ENCODE assay signal across 8 cellular contexts in genomic region chr12:93571854-93572711, GRCh38. TPM values are rescaled to one million over a fixed set of nuclear protein-coding genes. Genes with fewer than 3 reads are reported as not detected.
DNase-seq lines count a peak whose midpoint lies in the region; TF ChIP-seq lines count a peak whose summit lies in the region.

SOCS2 (plus strand) TSS chr12:93572675; CDS start chr12:93572898, 223 bp downstream.

- no peaks in the 10 kb centered on the region for H3K27me3 ChIP-seq in BJ (ENCODE audit: control insufficient read depth, insufficient read depth, low read length)
- no peaks in the 10 kb centered on the region; the same call in 1 of the 2 replicates for H3K27me3 ChIP-seq in H9 (ENCODE audit: insufficient read depth, low read length)
- no peaks in the 10 kb centered on the region for H3K27me3 ChIP-seq in adipocyte (replicated peaks; ENCODE audit: control insufficient read depth, insufficient read depth, low read length)
- no peaks in the 10 kb centered on the region for H3K27me3 ChIP-seq in right atrium auricular region

- CTCF ChIA-PET in BJ (lab: Yijun Ruan, JAX) = interaction anchor here (0.8 to 9.9 kb wide), 6 partner anchors 9 to 530 kb away, joined by 3 to 102 read pairs (median 4); no protein-coding TSS in a partner anchor

- no peak within 1 kb of the TSS for H3K4ac ChIP-seq in H9 (ENCODE audit: low read depth, low read length)

- no peak within 1 kb of the TSS for H3K27ac ChIP-seq in H9 (ENCODE audit: insufficient read length, low read depth, low read length)
- peak within 1 kb of the TSS; percentile 88 to 93 for H3K27ac ChIP-seq in right atrium auricular region

- no peak within 1 kb of the TSS for H2BK5ac ChIP-seq in H9 (ENCODE audit: insufficient read length, low read length)

- no peak within 1 kb of the TSS for H3K23ac ChIP-seq in H9 (ENCODE audit: insufficient read length, low read depth, low read length)

- H4K91ac ChIP-seq in H9 (ENCODE audit: insufficient read length, low read depth, low read length) = no peak within 1 kb of the TSS

- H3K9ac ChIP-seq in H9 (ENCODE audit: extremely low read depth, insufficient read length, low read length) = peak within 1 kb of the TSS; percentile 42
- H3K9ac ChIP-seq in adipocyte (ENCODE audit: low read length) = peak within 1 kb of the TSS; percentile 86

- H3K36me3 Mint-ChIP-seq in H9 (ENCODE audit: insufficient read depth in 1 of 3, low read depth in 3 of 3) = peaks cover 9 to 31% (median 26%) of the 10 kb centered on the region in 3 experiments; a peak in 6 of 7 replicates

- no peak within 1 kb of the TSS for H2AK5ac ChIP-seq in H9 (ENCODE audit: insufficient read length, low read length)

- H3K18ac ChIP-seq in H9 (ENCODE audit: insufficient read length, low read depth, low read length) = no peak within 1 kb of the TSS

- no peak within 1 kb of the TSS for H2AFZ ChIP-seq in H9 (ENCODE audit: low read length)

- no peak for DNase-seq in BJ (ENCODE audit: low read depth)
- peak; percentile 69 for DNase-seq in H9
- peak; percentile 73 for DNase-seq in adipocyte (ENCODE audit: low read depth)
- DNase-seq in right atrium auricular region (ENCODE audit: low spot score) = no peak
- peak; percentile 76 for DNase-seq in retina
- DNase-seq in GM19240 (ENCODE audit: insufficient read length, low spot score) = no peak
- no peak for DNase-seq in SHP77 (lab: John Stamatoyannopoulos, UW)

- no peak within 1 kb of the TSS for H4K5ac ChIP-seq in H9 (ENCODE audit: insufficient read length, low read depth, low read length)

- no peak within 1 kb of the TSS for H2BK15ac ChIP-seq in H9 (ENCODE audit: low read depth, low read length)

- no peak within 1 kb of the TSS for H4K8ac ChIP-seq in H9 (replicated peaks; ENCODE audit: insufficient read length, low read depth, low read length)

- no CpG with 5 or more reads among the region's 71 CpGs for WGBS in H9 (ENCODE audit: extremely low coverage, insufficient read length, low lambda C conversion rate)

- H3K14ac ChIP-seq in H9 (ENCODE audit: insufficient read depth, low read length) = peak within 1 kb of the TSS; percentile 92; the same call in 1 of the 2 replicates

- POLR2A ChIA-PET in BJ (lab: Charles Lee) = no interaction called here

- H3K4me3 ChIP-seq in BJ (ENCODE audit: low read depth, low read length) (peak within 1 kb of the TSS; percentile 93), adipocyte (ENCODE audit: low read length) (peak within 1 kb of the TSS; percentile 92), right atrium auricular region (peak within 1 kb of the TSS; percentile 74 to 79)

- no peaks in the 10 kb centered on the region for H3K79me2 ChIP-seq in H9 (ENCODE audit: insufficient read depth, low read length)

- H3K36me3 ChIP-seq in BJ (ENCODE audit: control insufficient read depth, insufficient read depth, low read length) (peaks cover 5% of the 10 kb centered on the region; the same call in 1 of the 2 replicates), adipocyte (ENCODE audit: control insufficient read depth, insufficient read depth, low read length, severe bottlenecking) (no peaks in the 10 kb centered on the region), right atrium auricular region (peaks cover 11% of the 10 kb centered on the region)

- H3K4me3 Mint-ChIP-seq in H9 = peak within 1 kb of the TSS; percentile 89 to 97

- no peak for TF ChIP-seq CTCF in BJ (IDR thresholded peaks at IDR 0.05; ENCODE audit: insufficient read depth, low read depth, low read length)
- TF ChIP-seq CTCF in H9 (conservative IDR thresholded peaks at IDR 0.05) = no peak
- TF ChIP-seq CTCF in right atrium auricular region (IDR thresholded peaks at IDR 0.05) = no peak

- H3K4me1 ChIP-seq in H9 (ENCODE audit: insufficient read depth, low read length) (no peaks in the 10 kb centered on the region), adipocyte (ENCODE audit: control insufficient read depth, insufficient read depth, low read length) (peaks cover 30% of the 10 kb centered on the region), right atrium auricular region (peaks cover 0 to 8% of the 10 kb centered on the region in 2 donors)

- H2BK120ac ChIP-seq in H9 (ENCODE audit: low read depth, low read length, poor library complexity, severe bottlenecking) = no peak within 1 kb of the TSS

- no peak within 1 kb of the TSS for H3K56ac ChIP-seq in H9 (ENCODE audit: insufficient read length, low read depth, low read length)

- no peak within 1 kb of the TSS for H3T11ph ChIP-seq in H9 (ENCODE audit: low read length)

- peaks cover 23% of the 10 kb centered on the region for H3K27me3 Mint-ChIP-seq in H9 (ENCODE audit: low read depth)

- H3K23me2 ChIP-seq in H9 (ENCODE audit: insufficient read length, low read depth, low read length, poor library complexity, severe bottlenecking) = peaks cover 23% of the 10 kb centered on the region

- H2BK12ac ChIP-seq in H9 (ENCODE audit: insufficient read length, low read depth, low read length) = no peak within 1 kb of the TSS

- H4K20me1 ChIP-seq in H9 (ENCODE audit: control insufficient read depth, insufficient read depth, insufficient read length) = no peaks in the 10 kb centered on the region

- H3K9me3 Mint-ChIP-seq in H9 = peaks cover 0 to 2% of the 10 kb centered on the region in 2 experiments; a peak in 3 of 5 replicates

- no peaks in the 10 kb centered on the region for H3K79me1 ChIP-seq in H9 (ENCODE audit: insufficient read depth, low read depth, low read length, poor library complexity, severe bottlenecking)

- H2BK20ac ChIP-seq in H9 (ENCODE audit: low read depth, low read length, poor library complexity, severe bottlenecking) = no peak within 1 kb of the TSS

- peak within 1 kb of the TSS; percentile 68 to 93 (median 92) for H3K27ac Mint-ChIP-seq in H9

- H3K4me2 ChIP-seq in H9 (ENCODE audit: insufficient read depth, insufficient read length, low read length) = peak within 1 kb of the TSS; percentile 92

- H3K9me3 ChIP-seq in H9 (ENCODE audit: control insufficient read depth, low read depth, low read length) (no peaks in the 10 kb centered on the region), adipocyte (ENCODE audit: control insufficient read depth, low read length) (no peaks in the 10 kb centered on the region), right atrium auricular region (no peaks in the 10 kb centered on the region)

- peaks cover 27 to 32% of the 10 kb centered on the region in 2 experiments for H3K4me1 Mint-ChIP-seq in H9

TF ChIP-seq in PFSK-1, 5 proteins besides CTCF, POLR2A, EP300 and RAD21:
- TF ChIP-seq POLR2AphosphoS5 (IDR thresholded peaks at IDR 0.05; ENCODE audit: low read depth, low read length) (peak; percentile 32; the same call in 1 of the 2 replicates), TAF1 (IDR thresholded peaks at IDR 0.05; ENCODE audit: borderline replicate concordance, insufficient read depth, low read length) (peak; percentile 8; the same call in 1 of the 2 replicates), FOXP2 (optimal IDR thresholded peaks at IDR 0.05; ENCODE audit: borderline replicate concordance, extremely low read depth, extremely low read length, insufficient read depth) (no peak), REST (IDR thresholded peaks at IDR 0.05; ENCODE audit: insufficient read depth in 1 of 2, low read depth in 2 of 2, low read length in 2 of 2) (no peak), SIN3A (IDR thresholded peaks at IDR 0.05; ENCODE audit: borderline replicate concordance, insufficient read depth, low read length) (peak; percentile 8; the same call in 1 of the 2 replicates)
TF ChIP-seq in PFSK-1: peak in this region for 3.

RNA-seq across cellular contexts. Expression of gene SOCS2, which starts in this region (rescaled TPM):
- polyA plus RNA-seq in BJ (2011; rRNA removed) = 87.5 and 94.9 TPM in 2 replicates
- 51.6 and 58.4 TPM in 2 replicates for polyA minus RNA-seq in BJ (2011; rRNA and poly(A)+ RNA removed)
- total RNA-seq in H9 (2021) (57.2 and 59.0 TPM in 2 replicates), right atrium auricular region (10 to 100 TPM; 21.4 to 25.5 TPM)
- polyA plus RNA-seq in PFSK-1 (2012; ENCODE audit: insufficient read length, low read depth) = 55.5 TPM

Comparison
In these comparisons a context has a peak if more than half of its experiments do, and no peak if none do; other contexts are left out.
1. DNase-seq: peak in H9 (single experiment), adipocyte (single experiment) and retina (single experiment); none in BJ (single experiment), right atrium auricular region (single experiment), GM19240 (single experiment) and SHP77 (0 of 2).
2. Peak in every context shown above with its lines, with median percentiles within 50 percentile points of each other: H3K4me3 ChIP-seq.